ENCODE assay signal across 8 cellular contexts in genomic region chr5:37370864-37371726, GRCh38. TPM values are rescaled to one million over a fixed set of nuclear protein-coding genes. Genes with fewer than 3 reads are reported as not detected.
DNase-seq lines count a peak whose midpoint lies in the region; ATAC-seq and TF ChIP-seq lines count a peak whose summit lies in the region.

NUP155 (minus strand) TSS chr5:37371106; CDS start chr5:37370977, 129 bp downstream.

- H3K36me3 Mint-ChIP-seq in CD4-positive, CD25-positive, alpha-beta regulatory T cell = no peaks in the 10 kb centered on the region
- peaks cover 6% of the 10 kb centered on the region for H3K36me3 Mint-ChIP-seq in activated CD4-positive, alpha-beta memory T cell treated with anti-CD3 and anti-CD28 coated beads for 36 hours

- no peak for TF ChIP-seq POLR2A in lower leg skin (IDR thresholded peaks at IDR 0.05)

- 1 to 3% methylated on average over 49 of the region's 49 CpGs for WGBS in lower leg skin, 2 donors

- H3K27me3 Mint-ChIP-seq in CD4-positive, CD25-positive, alpha-beta regulatory T cell = peaks cover 4% of the 10 kb centered on the region
- H3K27me3 Mint-ChIP-seq in activated CD4-positive, alpha-beta memory T cell treated with anti-CD3 and anti-CD28 coated beads for 36 hours = no peaks in the 10 kb centered on the region

- peaks cover 19% of the 10 kb centered on the region for H3K4me1 ChIP-seq in CD4-positive, CD25-positive, alpha-beta regulatory T cell (ENCODE audit: control insufficient read depth, insufficient read depth, low read length, poor library complexity, severe bottlenecking)
- peaks cover 9 to 14% of the 10 kb centered on the region in 2 donors for H3K4me1 ChIP-seq in duodenal mucosa (ENCODE audit: control insufficient read depth in 1 of 2, insufficient read depth in 2 of 2, low read length in 2 of 2)

- intact Hi-C loops in activated CD4-positive, alpha-beta memory T cell treated with anti-CD3 and anti-CD28 coated beads for 36 hours (cut with micrococcal nuclease) = loop anchor here (1.0 to 10.0 kb wide), 7 partner anchors 8 to 1220 kb away; partner anchors contain the start of genes CPLANE1, LMBRD2, NADK2 and NIPBL
- intact Hi-C loops in lower leg skin (cut with DNase I; ENCODE audit: low total_unique reads) = no loop called here

- no peaks in the 10 kb centered on the region for H3K9me3 ChIP-seq in CD4-positive, CD25-positive, alpha-beta regulatory T cell (ENCODE audit: control insufficient read depth in 2 of 2, low read length in 2 of 2)
- no peaks in the 10 kb centered on the region for H3K9me3 ChIP-seq in duodenal mucosa (ENCODE audit: control insufficient read depth in 1 of 2, low read length in 2 of 2)

- H3K4me3 Mint-ChIP-seq in CD4-positive, CD25-positive, alpha-beta regulatory T cell = peak within 1 kb of the TSS; percentile 91 to 99 (median 96)
- peak within 1 kb of the TSS; percentile 94 for H3K4me3 Mint-ChIP-seq in activated CD4-positive, alpha-beta memory T cell treated with anti-CD3 and anti-CD28 coated beads for 36 hours

- peaks cover 13 to 51% (median 33%) of the 10 kb centered on the region in 4 donors for H3K4me1 Mint-ChIP-seq in CD4-positive, CD25-positive, alpha-beta regulatory T cell
- H3K4me1 Mint-ChIP-seq in activated CD4-positive, alpha-beta memory T cell treated with anti-CD3 and anti-CD28 coated beads for 36 hours (ENCODE audit: low read depth) = peaks cover 24% of the 10 kb centered on the region

- ATAC-seq in CD4-positive, CD25-positive, alpha-beta regulatory T cell (ENCODE audit: low read depth in 2 of 2) = peak; percentile 93
- ATAC-seq in GM19438 (IDR thresholded peaks at IDR 0.05; ENCODE audit: low read depth, unreplicated experiment) (peak; percentile 95), HG03575 (IDR thresholded peaks at IDR 0.05; ENCODE audit: extremely low read depth, insufficient number of reproducible peaks, low FRiP score, unreplicated experiment) (peak; percentile 71)

- POLR2A ChIA-PET in activated CD4-positive, alpha-beta memory T cell treated with anti-CD3 and anti-CD28 coated beads for 36 hours (lab: Charles Lee) = interaction anchor here (0.8 to 1.7 kb wide), 6 partner anchors 8 to 367 kb away, joined by 3 to 18 read pairs (median 4); partner anchors contain the start of genes CPLANE1 and WDR70

- no peaks in the 10 kb centered on the region for H3K27me3 ChIP-seq in CD4-positive, CD25-positive, alpha-beta regulatory T cell (ENCODE audit: control insufficient read depth, insufficient read depth, low read length)
- no peaks in the 10 kb centered on the region for H3K27me3 ChIP-seq in duodenal mucosa (ENCODE audit: control insufficient read depth in 1 of 2, insufficient read depth in 2 of 2, low read length in 2 of 2)

- no peaks in the 10 kb centered on the region for H3K36me3 ChIP-seq in CD4-positive, CD25-positive, alpha-beta regulatory T cell (ENCODE audit: control insufficient read depth, insufficient read depth, low read length)
- H3K36me3 ChIP-seq in duodenal mucosa (ENCODE audit: control insufficient read depth in 1 of 2, insufficient read depth in 2 of 2, low read length in 2 of 2) = no peaks in the 10 kb centered on the region

- DNase-seq in CD4-positive, CD25-positive, alpha-beta regulatory T cell = peak; percentile 85 to 96 (median 86)
- peak; percentile 92 for DNase-seq in NCI-H82 treated with DMSO at 0.1 percent for 48 hours (lab: John Stamatoyannopoulos, UW; ENCODE audit: unreplicated experiment)
- peak; percentile 94 for DNase-seq in activated CD4-positive, alpha-beta memory T cell treated with anti-CD3 and anti-CD28 coated beads for 36 hours
- DNase-seq in lower leg skin (ENCODE audit: low spot score in 2 of 2) = peak; percentile 91 to 97
- peak; percentile 80 to 87 for DNase-seq in stimulated activated CD4-positive, alpha-beta T cell treated with anti-CD3 and anti-CD28 coated beads, Interleukin-4, amount 100 ng/mL, for 48 hours (ENCODE audit: low read depth in 2 of 2)

- no peak for TF ChIP-seq CTCF in lower leg skin (IDR thresholded peaks at IDR 0.05)

- CTCF ChIA-PET in activated CD4-positive, alpha-beta memory T cell treated with anti-CD3 and anti-CD28 coated beads for 36 hours (lab: Charles Lee) = interaction anchor here (0.5 to 2.1 kb wide), 5 partner anchors 8 to 350 kb away, joined by 3 to 22 read pairs (median 4); partner anchors contain the start of gene WDR70

- peak within 1 kb of the TSS; percentile 96 to 98 (median 96) for H3K27ac Mint-ChIP-seq in CD4-positive, CD25-positive, alpha-beta regulatory T cell
- H3K27ac Mint-ChIP-seq in activated CD4-positive, alpha-beta memory T cell treated with anti-CD3 and anti-CD28 coated beads for 36 hours = peak within 1 kb of the TSS; percentile 90

- peak within 1 kb of the TSS; percentile 89 for H3K27ac ChIP-seq in CD4-positive, CD25-positive, alpha-beta regulatory T cell (ENCODE audit: insufficient read depth, low read length, poor library complexity, severe bottlenecking)
- H3K27ac ChIP-seq in duodenal mucosa (ENCODE audit: low read depth, low read length) = peak within 1 kb of the TSS; percentile 47

- no peaks in the 10 kb centered on the region for H3K9me3 Mint-ChIP-seq in CD4-positive, CD25-positive, alpha-beta regulatory T cell
- no peaks in the 10 kb centered on the region for H3K9me3 Mint-ChIP-seq in activated CD4-positive, alpha-beta memory T cell treated with anti-CD3 and anti-CD28 coated beads for 36 hours

- H3K4me3 ChIP-seq in CD4-positive, CD25-positive, alpha-beta regulatory T cell (ENCODE audit: low read depth, low read length) = peak within 1 kb of the TSS; percentile 91
- H3K4me3 ChIP-seq in duodenal mucosa (ENCODE audit: low read depth in 1 of 2, low read length in 2 of 2) (peak within 1 kb of the TSS; percentile 93 to 95), lower leg skin (ENCODE audit: low read depth, poor library complexity, severe bottlenecking) (peak within 1 kb of the TSS; percentile 61)

- H3K9ac ChIP-seq in duodenal mucosa (ENCODE audit: low read depth in 1 of 2, low read length in 2 of 2) = peak within 1 kb of the TSS; percentile 71 to 82

RNA-seq across cellular contexts. Expression of gene NUP155, which starts in this region (rescaled TPM):
- total RNA-seq in CD4-positive, CD25-positive, alpha-beta regulatory T cell = 24.0 TPM
- polyA plus RNA-seq in CD4-positive, CD25-positive, alpha-beta regulatory T cell = 10 to 100 TPM; 15.3 to 19.5 (median 17.0) TPM
- total RNA-seq in activated CD4-positive, alpha-beta memory T cell treated with anti-CD3 and anti-CD28 coated beads for 36 hours = 10 to 100 TPM; 74.6 to 75.6 TPM
- total RNA-seq in lower leg skin = 10 to 100 TPM; 13.0 to 17.8 (median 15.6) TPM

Comparison
In these comparisons a context has a peak if more than half of its experiments do, and no peak if none do; other contexts are left out.
1. Peak in every context shown above with its lines: DNase-seq, ATAC-seq, H3K4me3 ChIP-seq and H3K27ac ChIP-seq.